18 cellular contexts compared by ENCODE assay signal in genomic region chr11:115699326-115699725, GRCh38.
A peak's percentile ranks its signal among the peaks of the same experiment; 100 is the strongest.
DNase-seq lines count a peak whose midpoint lies in the region; ATAC-seq, FAIRE-seq and TF ChIP-seq lines count a peak whose summit lies in the region.
"Had no signal": no experiment of that assay in that cellular context is flagged by ENCODE, and none has a peak within 500 bp of the region (broad histone marks: within the 10 kb centered on the region; RNA-seq: fewer than 3 reads in every experiment).

No MANE protein-coding gene starts in this region.

- no peaks in the 10 kb centered on the region for H3K27me3 ChIP-seq in astrocyte (ENCODE audit: insufficient read depth, low read length)
- H3K27me3 ChIP-seq in endodermal cell (ENCODE audit: control insufficient read depth, insufficient read depth, low read length, poor library complexity, severe bottlenecking): no peaks in the 10 kb centered on the region
- no peaks in the 10 kb centered on the region for H3K27me3 ChIP-seq in mucosa of rectum (ENCODE audit: control insufficient read depth in 2 of 2, insufficient read depth in 2 of 2, low read length in 2 of 2)
- H3K27me3 ChIP-seq in stomach smooth muscle (ENCODE audit: control insufficient read depth in 1 of 2, insufficient read depth in 2 of 2, low read length in 2 of 2): no peaks in the 10 kb centered on the region
- H3K27me3 ChIP-seq in mammary epithelial cell (ENCODE audit: insufficient read depth, low read length): no peaks in the 10 kb centered on the region

- no peak for FAIRE-seq in astrocyte (lab: Jason Lieb, UNC)
- FAIRE-seq: GM12891, K562 had no signal

- H3K4me3 ChIP-seq in astrocyte (ENCODE audit: insufficient read depth, low read depth, low read length): no peak overlapping the region
- no peak overlapping the region for H3K4me3 ChIP-seq in endodermal cell (ENCODE audit: low read length)
- H3K4me3 ChIP-seq in mucosa of rectum (ENCODE audit: low read length in 2 of 2): no peak overlapping the region
- H3K4me3 ChIP-seq in stomach smooth muscle (ENCODE audit: low read length in 2 of 2): peak overlapping the region; percentile 2 to 29
- H3K4me3 ChIP-seq in mammary epithelial cell (replicated peaks in 1 of 3; ENCODE audit: insufficient read depth in 1 of 3, low read depth in 2 of 3, low read length in 3 of 3): no peak overlapping the region
- H3K4me3 ChIP-seq: K562 had no signal

- H3K36me3 ChIP-seq in astrocyte (ENCODE audit: insufficient read depth, low read length) (no peaks in the 10 kb centered on the region), endodermal cell (ENCODE audit: control insufficient read depth, insufficient read depth, low read length) (no peaks in the 10 kb centered on the region), mucosa of rectum (ENCODE audit: control insufficient read depth in 2 of 2, insufficient read depth in 2 of 2, low read length in 2 of 2) (no peaks in the 10 kb centered on the region), stomach smooth muscle (ENCODE audit: control insufficient read depth in 2 of 2, insufficient read depth in 2 of 2, low read length in 2 of 2) (no peaks in the 10 kb centered on the region), mammary epithelial cell (ENCODE audit: insufficient read depth, low read length) (no peaks in the 10 kb centered on the region)

- no TSS peak for BruUV-seq in mammary epithelial cell (replicated peaks; lab: Mats Ljungman, UMichigan)

- H3K36me3 Mint-ChIP-seq in astrocyte (ENCODE audit: low read depth, unreplicated experiment) (peaks cover 7% of the 10 kb centered on the region), endodermal cell (ENCODE audit: low read depth) (no peaks in the 10 kb centered on the region)

- H3K27ac Mint-ChIP-seq in astrocyte (ENCODE audit: unreplicated experiment) (no peak overlapping the region), endodermal cell (no peak overlapping the region)

- H3K79me2 ChIP-seq in astrocyte (ENCODE audit: insufficient read depth, low read length): no peaks in the 10 kb centered on the region
- no peaks in the 10 kb centered on the region for H3K79me2 ChIP-seq in mammary epithelial cell (ENCODE audit: insufficient read depth, low read length)

- H2AFZ ChIP-seq in astrocyte (ENCODE audit: low read depth, low read length) (peak overlapping the region; percentile 45), mammary epithelial cell (ENCODE audit: low read depth, low read length) (no peak overlapping the region)

- H3K4me1 Mint-ChIP-seq in astrocyte (ENCODE audit: low read depth, unreplicated experiment) (peaks cover 19% of the 10 kb centered on the region), endodermal cell (peaks cover 21% of the 10 kb centered on the region)

- CTCF ChIA-PET in mammary epithelial cell (lab: Charles Lee; ENCODE audit: low non-redundant PET): no interaction called here

- 77 to 81% methylated on average over 3 to 5 of the region's 5 CpGs for WGBS in endodermal cell (ENCODE audit: insufficient coverage in 1 of 2, insufficient read length in 1 of 2), 2 experiments
- 58% methylated on average over 5 of the region's 5 CpGs for WGBS in mammary epithelial cell (ENCODE audit: low coverage, missing lambda C conversion rate)

- intact Hi-C loops in mammary epithelial cell (cut with micrococcal nuclease): no loop called here

- in situ Hi-C loops in mammary epithelial cell (cut with MboI; ENCODE audit: low sequenced_read_pairs in 2 of 2): no loop called here

- H3K27me3 Mint-ChIP-seq in astrocyte (ENCODE audit: low read depth, unreplicated experiment): no peaks in the 10 kb centered on the region
- H3K27me3 Mint-ChIP-seq in endodermal cell (ENCODE audit: insufficient read depth): peaks cover 2% of the 10 kb centered on the region

- H3K4me1 ChIP-seq in astrocyte (ENCODE audit: insufficient read depth, low read length): peaks cover 19% of the 10 kb centered on the region
- peaks cover 5% of the 10 kb centered on the region for H3K4me1 ChIP-seq in endodermal cell (ENCODE audit: control insufficient read depth, insufficient read depth, low read length)
- peaks cover 0 to 2% of the 10 kb centered on the region in 2 donors for H3K4me1 ChIP-seq in mucosa of rectum (ENCODE audit: control insufficient read depth in 2 of 2, insufficient read depth in 2 of 2, low read length in 2 of 2)
- peaks cover 35% of the 10 kb centered on the region for H3K4me1 ChIP-seq in stomach smooth muscle (ENCODE audit: control insufficient read depth, insufficient read depth, low read length)
- H3K4me1 ChIP-seq in mammary epithelial cell (ENCODE audit: insufficient read depth, low read length): no peaks in the 10 kb centered on the region

- H3K4me2 ChIP-seq in astrocyte (ENCODE audit: low read length): peak overlapping the region; percentile 15
- H3K4me2 ChIP-seq in mammary epithelial cell (ENCODE audit: insufficient read depth, low read depth, low read length): no peak overlapping the region

- TF ChIP-seq CTCF in astrocyte (IDR thresholded peaks at IDR 0.05; ENCODE audit: insufficient read depth, low read depth, low read length) (no peak), endodermal cell (conservative IDR thresholded peaks at IDR 0.05) (no peak), mammary epithelial cell (conservative IDR thresholded peaks at IDR 0.05 in 1 of 2, IDR thresholded peaks at IDR 0.05 in 1 of 2; ENCODE audit: extremely low read depth in 1 of 2, insufficient read depth in 1 of 2, low read depth in 1 of 2, low read length in 2 of 2) (no peak)

- H3K9me3 ChIP-seq in astrocyte (ENCODE audit: insufficient read depth, low read depth, low read length): no peaks in the 10 kb centered on the region
- no peaks in the 10 kb centered on the region for H3K9me3 ChIP-seq in endodermal cell (ENCODE audit: control insufficient read depth, low read length)
- no peaks in the 10 kb centered on the region for H3K9me3 ChIP-seq in mucosa of rectum (ENCODE audit: control insufficient read depth in 2 of 2, low read length in 2 of 2)
- H3K9me3 ChIP-seq in stomach smooth muscle (ENCODE audit: control insufficient read depth in 2 of 2, low read length in 2 of 2): no peaks in the 10 kb centered on the region
- no peaks in the 10 kb centered on the region for H3K9me3 ChIP-seq in mammary epithelial cell (replicated peaks; ENCODE audit: insufficient read depth, low read length)

- H3K9ac ChIP-seq in astrocyte (ENCODE audit: low read length) (no peak overlapping the region), endodermal cell (ENCODE audit: extremely low read depth, low read length, poor library complexity, severe bottlenecking) (no peak overlapping the region), mucosa of rectum (ENCODE audit: low read depth in 1 of 2, low read length in 2 of 2) (no peak overlapping the region), stomach smooth muscle (ENCODE audit: low read length in 2 of 2) (no peak overlapping the region), mammary epithelial cell (ENCODE audit: insufficient read depth, low read length) (no peak overlapping the region)

- DNase-seq in astrocyte (ENCODE audit: low read depth): no peak
- peak; percentile 30 for DNase-seq in endodermal cell
- DNase-seq in mammary epithelial cell: no peak
- DNase-seq in iPS-NIHi7 (ENCODE audit: extremely low spot score): no peak
- DNase-seq in GOT3 (lab: John Stamatoyannopoulos, UW): no peak
- DNase-seq: DMS 273 treated with DMSO at 0.1 percent for 48 hours, GDM1, MV-4-11, NCI-H1417 treated with DMSO at 0.1 percent for 48 hours, NCI-H2171, NCI-H748 treated with DMSO at 0.1 percent for 48 hours, OCI-M1 had no signal

- H3K27ac ChIP-seq in astrocyte (ENCODE audit: low read depth, low read length) (peak overlapping the region; percentile 40), endodermal cell (ENCODE audit: low read depth, low read length) (peak overlapping the region; percentile 85), mucosa of rectum (ENCODE audit: low read depth in 2 of 2, low read length in 2 of 2) (peak overlapping the region; percentile 23 to 39), stomach smooth muscle (ENCODE audit: low read length) (peak overlapping the region; percentile 75), mammary epithelial cell (ENCODE audit: insufficient read depth, low read depth, low read length) (no peak overlapping the region)
- H3K27ac ChIP-seq: C4-2B had no signal

- H4K20me1 ChIP-seq in astrocyte (ENCODE audit: insufficient read depth, low read length): no peaks in the 10 kb centered on the region
- H4K20me1 ChIP-seq in mammary epithelial cell (ENCODE audit: insufficient read depth, low read length): no peaks in the 10 kb centered on the region

- dilution Hi-C loops in mammary epithelial cell (cut with HindIII; ENCODE audit: low sequenced_read_pairs): no loop called here

- H3K9me3 Mint-ChIP-seq in astrocyte (ENCODE audit: unreplicated experiment) (peaks cover 4% of the 10 kb centered on the region), endodermal cell (peaks cover 4% of the 10 kb centered on the region)

- no peak overlapping the region for H3K4me3 Mint-ChIP-seq in astrocyte (ENCODE audit: unreplicated experiment)
- H3K4me3 Mint-ChIP-seq in endodermal cell: no peak overlapping the region

- ATAC-seq in GM21619 (IDR thresholded peaks at IDR 0.05; ENCODE audit: unreplicated experiment): no peak
- ATAC-seq: K562 had no signal

Comparison
In these comparisons a context has a peak if more than half of its experiments do, and no peak if none do; other contexts are left out.
1. H3K4me3 ChIP-seq: peak in stomach smooth muscle (2 of 2); none in astrocyte (single experiment), endodermal cell (single experiment), mucosa of rectum (0 of 2) and mammary epithelial cell (0 of 3).